In the genomic region with DNA sequence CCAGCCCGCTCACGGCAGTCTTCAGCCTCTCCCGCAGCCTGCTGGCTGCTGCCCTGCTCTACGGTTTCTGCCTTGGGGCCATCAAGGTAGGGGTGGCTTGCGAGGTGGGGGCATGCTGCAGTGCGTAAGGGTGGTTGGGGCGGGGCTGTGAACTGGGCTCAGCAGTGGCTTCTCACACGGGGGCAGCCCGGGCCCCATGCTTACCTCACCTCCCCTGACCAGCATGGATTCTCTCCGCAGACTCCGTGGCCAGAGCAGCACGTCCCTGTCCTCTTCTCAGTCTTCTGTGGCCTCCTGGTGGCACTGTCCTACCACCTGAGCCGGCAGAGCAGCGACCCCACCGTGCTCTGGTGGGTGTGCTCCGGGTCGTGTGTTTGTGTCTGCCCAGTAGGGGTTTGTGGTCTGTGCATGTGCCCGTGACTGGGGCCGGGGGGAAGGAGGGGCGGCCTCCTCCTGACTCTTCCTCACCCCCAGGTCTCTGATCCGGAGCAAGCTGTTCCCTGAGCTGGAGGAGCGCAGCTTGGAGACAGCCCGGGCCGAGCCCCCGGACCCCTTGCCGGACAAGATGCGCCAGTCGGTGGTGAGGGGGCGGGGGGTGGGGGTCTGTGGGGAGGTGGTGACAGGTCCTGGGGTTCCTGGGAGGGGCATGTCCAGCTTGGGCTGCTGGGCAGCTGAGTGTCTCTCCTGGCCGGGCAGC, we compare ENCODE assay signal across 21 cellular contexts. TPM values are rescaled to one million over a fixed set of nuclear protein-coding genes. Genes with fewer than 3 reads are reported as not detected.
DNase-seq lines count a peak whose midpoint lies in the region; ATAC-seq, FAIRE-seq and TF ChIP-seq lines count a peak whose summit lies in the region.
"Had no signal": no experiment of that assay in that cellular context is flagged by ENCODE, and none has a peak within 500 bp of the region (broad histone marks: within the 10 kb centered on the region; RNA-seq: fewer than 3 reads in every experiment).

No MANE protein-coding gene starts in this region.

- H3K9ac ChIP-seq in DND-41 (ENCODE audit: low read depth, low read length) (no peak overlapping the region), GM12878 (ENCODE audit: control insufficient read depth, insufficient read depth, low read length) (no peak overlapping the region)

- POLR2A ChIA-PET in activated CD4-positive, alpha-beta T cell treated with anti-CD3 and anti-CD28 coated beads, Interleukin-2, amount 10 ng/mL, durations not matched to agents 7 days and 5 days (lab: Charles Lee): no interaction called here
- POLR2A ChIA-PET in GM12878 (lab: Charles Lee): interaction anchor here (1.8 kb wide), 1 partner anchor 13 kb away, joined by 7 read pairs; a partner anchor contains a TSS

- no TSS peak for BruUV-seq in GM12878 (replicated peaks; lab: Mats Ljungman, UMichigan)

- SMC1A ChIA-PET in GM12878 (lab: Charles Lee; ENCODE audit: uncharacterized antibody, unreplicated experiment): interaction anchor here (1.3 to 2.6 kb wide), 6 partner anchors 28 to 208 kb away, joined by 3 to 14 read pairs (median 4); a partner anchor contains a TSS

- H3K27me3 ChIP-seq in DND-41 (ENCODE audit: insufficient read depth, low read length, poor library complexity): no peaks in the 10 kb centered on the region
- H3K27me3 ChIP-seq in GM12878 (replicated peaks in 1 of 2; ENCODE audit: control insufficient read depth in 2 of 2, insufficient read depth in 2 of 2, low read length in 1 of 2): no peaks in the 10 kb centered on the region
- no peaks in the 10 kb centered on the region for H3K27me3 ChIP-seq in BE2C
- H3K27me3 ChIP-seq: SJSA1 had no signal

- TF ChIP-seq POLR2A in GM12878 (IDR thresholded peaks at IDR 0.05; ENCODE audit: low read depth, low read length): 0 out of 2 replicates have a peak, but pooled peaks have one; percentile 34

- H3K4me2 ChIP-seq in DND-41 (ENCODE audit: insufficient read depth, low read length) (no peak overlapping the region), GM12878 (ENCODE audit: control insufficient read depth, insufficient read depth) (no peak overlapping the region)

- TF ChIP-seq CTCF in DND-41 (IDR thresholded peaks at IDR 0.05; ENCODE audit: borderline replicate concordance, extremely low read depth, low read length, poor library complexity, severe bottlenecking): no peak
- no peak; a peak in 1 of 6 replicates for TF ChIP-seq CTCF in GM12878 (IDR thresholded peaks at IDR 0.05 in 2 of 3, conservative IDR thresholded peaks at IDR 0.05 in 1 of 3; ENCODE audit: control insufficient read depth in 2 of 3, extremely low read depth in 1 of 3, insufficient read depth in 1 of 3, low read depth in 3 of 3, low read length in 3 of 3)
- no peak for TF ChIP-seq CTCF in natural killer cell (IDR thresholded peaks at IDR 0.05)
- TF ChIP-seq CTCF in BE2C (IDR thresholded peaks at IDR 0.05; ENCODE audit: low read depth, low read length): no peak

- intact Hi-C loops in GM12878 (cut with micrococcal nuclease; ENCODE audit: unreplicated experiment) (loop anchor here (5.0 kb wide), 1 partner anchor 82 kb away; no protein-coding TSS in a partner anchor), natural killer cell (cut with micrococcal nuclease) (loop anchor here (5.0 kb wide), 2 partner anchors 37 to 192 kb away; a partner anchor contains a TSS)

- H4K20me1 ChIP-seq in DND-41 (ENCODE audit: insufficient read depth, low read length) (peaks cover 39% of the 10 kb centered on the region), GM12878 (ENCODE audit: control insufficient read depth, insufficient read depth) (no peaks in the 10 kb centered on the region)

- H3K4me1 ChIP-seq in DND-41 (ENCODE audit: insufficient read depth, low read length) (no peaks in the 10 kb centered on the region; the same call in 1 of the 2 replicates), GM12878 (ENCODE audit: control insufficient read depth, insufficient read depth, low read length) (no peaks in the 10 kb centered on the region), BE2C (no peaks in the 10 kb centered on the region)
- H3K4me1 ChIP-seq: SJSA1 had no signal

- no peak overlapping the region for H2AFZ ChIP-seq in DND-41 (ENCODE audit: low read depth, low read length)
- H2AFZ ChIP-seq in GM12878 (ENCODE audit: control insufficient read depth, low read depth, low read length): no peak overlapping the region

- no peak for TF ChIP-seq RAD21 in GM12878 (IDR thresholded peaks at IDR 0.05; ENCODE audit: insufficient read depth, low read depth, low read length)

- CTCF ChIA-PET in activated CD4-positive, alpha-beta T cell treated with anti-CD3 and anti-CD28 coated beads, Interleukin-2, amount 10 ng/mL, durations not matched to agents 7 days and 5 days (lab: Charles Lee): interaction anchor here (0.8 to 1.7 kb wide), 9 partner anchors 8 to 193 kb away, joined by 3 to 8 read pairs (median 4); a partner anchor contains a TSS
- CTCF ChIA-PET in GM12878 (lab: Yijun Ruan, JAX): interaction anchor here (0.7 to 3.1 kb wide), 14 partner anchors 8 to 208 kb away, joined by 3 to 26 read pairs (median 8); a partner anchor contains a TSS

- H3K27me3 Mint-ChIP-seq in activated CD4-positive, alpha-beta T cell treated with anti-CD3 and anti-CD28 coated beads, Interleukin-2, amount 10 ng/mL, durations not matched to agents 7 days and 5 days: no peaks in the 10 kb centered on the region
- H3K27me3 Mint-ChIP-seq in natural killer cell (ENCODE audit: low read depth in 2 of 2): no peaks in the 10 kb centered on the region
- H3K27me3 Mint-ChIP-seq: IgD-negative memory B cell had no signal

- H3K9me3 ChIP-seq in DND-41 (ENCODE audit: insufficient read depth, low read length, severe bottlenecking) (no peaks in the 10 kb centered on the region), GM12878 (replicated peaks; ENCODE audit: control insufficient read depth, insufficient read depth, low read length) (no peaks in the 10 kb centered on the region), BE2C (no peaks in the 10 kb centered on the region)
- H3K9me3 ChIP-seq: SJSA1 had no signal

- FAIRE-seq in GM12878 (lab: Jason Lieb, UNC): no peak
- FAIRE-seq: GM18507, H54 had no signal

- H3K27ac ChIP-seq in DND-41 (ENCODE audit: low read length): no peak overlapping the region
- H3K27ac ChIP-seq in GM12878 (ENCODE audit: control insufficient read depth, insufficient read depth): no peak overlapping the region
- H3K27ac ChIP-seq: C4-2B, SJSA1 had no signal

- no peak for DNase-seq in activated CD4-positive, alpha-beta T cell treated with anti-CD3 and anti-CD28 coated beads, Interleukin-2, amount 10 ng/mL, durations not matched to agents 7 days and 5 days
- DNase-seq in activated CD4-positive, alpha-beta T cell treated with anti-CD3 and anti-CD28 coated beads, Interleukin-2, amount 50 U/mL, for 4 hours: no peak
- DNase-seq in DND-41 (no peak), GM12878 (ENCODE audit: low read depth, low spot score) (no peak), natural killer cell (no peak), NCI-H2171 (lab: John Stamatoyannopoulos, UW) (no peak), BE2C (no peak)
- DNase-seq: DMS 273 treated with DMSO at 0.1 percent for 48 hours, HFFc6, NCI-H1048, NCI-H2081 treated with DMSO at 0.1 percent for 48 hours, NCI-H774, PC-3 had no signal

- TF ChIP-seq EP300 in GM12878 (IDR thresholded peaks at IDR 0.05; ENCODE audit: borderline replicate concordance in 1 of 2, control insufficient read depth in 1 of 2, low read depth in 2 of 2, low read length in 2 of 2): no peak

- H3K36me3 Mint-ChIP-seq in activated CD4-positive, alpha-beta T cell treated with anti-CD3 and anti-CD28 coated beads, Interleukin-2, amount 10 ng/mL, durations not matched to agents 7 days and 5 days (ENCODE audit: low read depth): peaks cover 29% of the 10 kb centered on the region
- H3K36me3 Mint-ChIP-seq in natural killer cell: no peaks in the 10 kb centered on the region
- H3K36me3 Mint-ChIP-seq: IgD-negative memory B cell had no signal

- no peaks in the 10 kb centered on the region for H3K9me3 Mint-ChIP-seq in activated CD4-positive, alpha-beta T cell treated with anti-CD3 and anti-CD28 coated beads, Interleukin-2, amount 10 ng/mL, durations not matched to agents 7 days and 5 days
- no peaks in the 10 kb centered on the region for H3K9me3 Mint-ChIP-seq in natural killer cell
- H3K9me3 Mint-ChIP-seq: CD8-positive, alpha-beta T cell; HFFc6; IgD-negative memory B cell had no signal

- in situ Hi-C loops in GM12878 (cut with MboI): no loop called here

- no peak overlapping the region for H3K4me3 Mint-ChIP-seq in activated CD4-positive, alpha-beta T cell treated with anti-CD3 and anti-CD28 coated beads, Interleukin-2, amount 10 ng/mL, durations not matched to agents 7 days and 5 days
- H3K4me3 Mint-ChIP-seq in natural killer cell: no peak overlapping the region
- H3K4me3 Mint-ChIP-seq: CD8-positive, alpha-beta T cell; HFFc6 had no signal

- H3K79me2 ChIP-seq in DND-41 (ENCODE audit: insufficient read depth, low read length) (peaks cover 16% of the 10 kb centered on the region; the same call in 1 of the 2 replicates), GM12878 (ENCODE audit: control insufficient read depth, insufficient read depth, low read length) (no peaks in the 10 kb centered on the region; the same call in 1 of the 2 replicates)

- peak overlapping the region; percentile 19 for H3K27ac Mint-ChIP-seq in activated CD4-positive, alpha-beta T cell treated with anti-CD3 and anti-CD28 coated beads, Interleukin-2, amount 10 ng/mL, durations not matched to agents 7 days and 5 days
- peak overlapping the region in 1 of 2 donors; percentile 43 for H3K27ac Mint-ChIP-seq in natural killer cell
- H3K27ac Mint-ChIP-seq: HFFc6 had no signal

- H3K4me3 ChIP-seq in DND-41 (ENCODE audit: low read depth in 1 of 2, low read length in 2 of 2): no peak overlapping the region
- no peak overlapping the region for H3K4me3 ChIP-seq in GM12878
- no peak overlapping the region for H3K4me3 ChIP-seq in BE2C (ENCODE audit: low read depth, low read length)
- H3K4me3 ChIP-seq: SJSA1 had no signal

- peaks cover 4% of the 10 kb centered on the region for H3K4me1 Mint-ChIP-seq in activated CD4-positive, alpha-beta T cell treated with anti-CD3 and anti-CD28 coated beads, Interleukin-2, amount 10 ng/mL, durations not matched to agents 7 days and 5 days
- peaks cover 7 to 20% of the 10 kb centered on the region in 2 donors for H3K4me1 Mint-ChIP-seq in natural killer cell

- ATAC-seq in DND-41 (ENCODE audit: insufficient read depth, low read depth): 0 out of 3 replicates have a peak, but pooled peaks have one; percentile 15
- ATAC-seq in GM12878: no peak; the same call in 2 of the 3 replicates
- peak in 2 of 3 donors; percentile 16 to 29 for ATAC-seq in natural killer cell
- ATAC-seq in HG02798 (IDR thresholded peaks at IDR 0.05; ENCODE audit: poor library complexity, unreplicated experiment): no peak

- H3K36me3 ChIP-seq in DND-41 (ENCODE audit: insufficient read depth, low read length): peaks cover 95% of the 10 kb centered on the region
- H3K36me3 ChIP-seq in GM12878 (ENCODE audit: control insufficient read depth in 2 of 2, insufficient read depth in 2 of 2, low read length in 1 of 2): peaks cover 24 to 37% of the 10 kb centered on the region in 2 experiments
- H3K36me3 ChIP-seq in BE2C: peaks cover 4% of the 10 kb centered on the region

- WGBS in GM12878 (ENCODE audit: insufficient coverage, insufficient replicate concordance, low lambda C conversion rate, missing lambda C conversion rate): 86% methylated on average over 22 of the region's 30 CpGs

- RAD21 ChIA-PET in GM12878 (lab: Charles Lee; ENCODE audit: unreplicated experiment): interaction anchor here (0.6 to 1.9 kb wide), 12 partner anchors 11 to 145 kb away, joined by 3 to 15 read pairs (median 4); a partner anchor contains a TSS

RNA-seq across cellular contexts. Expression of a gene that starts 9.5 kb away (rescaled TPM):
- total RNA-seq in activated CD4-positive, alpha-beta T cell treated with anti-CD3 and anti-CD28 coated beads, Interleukin-2, amount 10 ng/mL, durations not matched to agents 7 days and 5 days: 10 to 100 TPM; 47.7 to 50.2 TPM
- total RNA-seq in GM12878 (2013; cell fraction: nucleolus; rRNA removed): 38.1 and 44.3 TPM in 2 replicates
- total RNA-seq in GM12878 (2014; rRNA removed) (14.0 and 19.9 TPM in 2 replicates), GM12878 (2014; rRNA removed; fragmentation: Illumina TruSeq; extraction: Trizol) (5.4 and 7.3 TPM in 2 replicates), GM12878 (2021) (39.0 and 46.6 TPM in 2 replicates), natural killer cell (100 to 1,000 TPM; 101 to 105 (median 102) TPM)
- 8.1 TPM for polyA plus RNA-seq in GM12878 (2011; ENCODE audit: low read depth)
- polyA plus RNA-seq in GM12878 (2011; rRNA removed) (2.9 and 8.2 TPM in 2 replicates), GM12878 (2014; fragmentation: Illumina TruSeq; extraction: Trizol) (1.7 and 8.6 TPM in 2 replicates), GM12878 (2014; fragmentation: Nextera tagmentation; extraction: Ambion mirVana) (under 1 TPM; 0.03 to 0.15 TPM), GM12878 (2014; rRNA removed) (34.1 and 40.2 TPM in 2 replicates), GM12878 (2016; fragmentation: Nextera tagmentation; extraction: Ambion mirVana) (10 to 100 TPM in 1 of 2 experiments, 1 to 10 TPM in 1; 6.8 to 10.3 TPM)
- polyA plus RNA-seq in GM12878 (2011; cell fraction: cytosol; rRNA removed): 19.6 and 23.7 TPM in 2 replicates
- 93.1 and 120 TPM in 2 replicates for polyA plus RNA-seq in GM12878 (2011; cell fraction: nucleus; rRNA removed)
- 16.6 and 21.0 TPM in 2 replicates for polyA plus RNA-seq in GM12878 (2012)
- polyA minus RNA-seq in GM12878 (2011; rRNA and poly(A)+ RNA removed): 12.1 and 24.9 TPM in 2 replicates
- 17.2 and 18.4 TPM in 2 replicates for polyA minus RNA-seq in GM12878 (2011; cell fraction: cytosol; rRNA and poly(A)+ RNA removed)
- polyA minus RNA-seq in GM12878 (2011; cell fraction: nucleus; rRNA and poly(A)+ RNA removed): 29.3 and 54.2 TPM in 2 replicates
- polyA plus RNA-seq in BE2C (2012; ENCODE audit: insufficient read depth, insufficient read length, low read depth): 84.2 TPM

RNA-seq across cellular contexts. Expression of a gene that starts 11.1 kb away (rescaled TPM):
- total RNA-seq in activated CD4-positive, alpha-beta T cell treated with anti-CD3 and anti-CD28 coated beads, Interleukin-2, amount 10 ng/mL, durations not matched to agents 7 days and 5 days: 10 to 100 TPM; 61.0 to 67.1 TPM
- 95.3 and 109 TPM in 2 replicates for total RNA-seq in GM12878 (2013; cell fraction: nucleolus; rRNA removed)
- total RNA-seq in GM12878 (2014; rRNA removed) (37.4 and 39.9 TPM in 2 replicates), GM12878 (2014; rRNA removed; fragmentation: Illumina TruSeq; extraction: Trizol) (13.6 and 15.1 TPM in 2 replicates), GM12878 (2021) (62.6 and 64.7 TPM in 2 replicates), natural killer cell (10 to 100 TPM; 85.3 to 94.5 (median 94.0) TPM)
- 8.2 TPM for polyA plus RNA-seq in GM12878 (2011; ENCODE audit: low read depth)
- polyA plus RNA-seq in GM12878 (2011; rRNA removed) (17.0 and 27.9 TPM in 2 replicates), GM12878 (2014; fragmentation: Illumina TruSeq; extraction: Trizol) (6.6 and 14.0 TPM in 2 replicates), GM12878 (2014; fragmentation: Nextera tagmentation; extraction: Ambion mirVana) (1 to 10 TPM; 1.5 to 1.9 TPM), GM12878 (2014; rRNA removed) (51.8 and 58.7 TPM in 2 replicates), GM12878 (2016; fragmentation: Nextera tagmentation; extraction: Ambion mirVana) (10 to 100 TPM; 22.1 to 27.3 TPM)
- polyA plus RNA-seq in GM12878 (2011; cell fraction: cytosol; rRNA removed): 43.4 and 59.7 TPM in 2 replicates
- 80.4 and 99.7 TPM in 2 replicates for polyA plus RNA-seq in GM12878 (2011; cell fraction: nucleus; rRNA removed)
- 29.2 and 38.0 TPM in 2 replicates for polyA plus RNA-seq in GM12878 (2012)
- 31.5 and 53.3 TPM in 2 replicates for polyA minus RNA-seq in GM12878 (2011; rRNA and poly(A)+ RNA removed)
- polyA minus RNA-seq in GM12878 (2011; cell fraction: cytosol; rRNA and poly(A)+ RNA removed): 23.3 and 23.7 TPM in 2 replicates
- polyA minus RNA-seq in GM12878 (2011; cell fraction: nucleus; rRNA and poly(A)+ RNA removed): 31.8 and 54.0 TPM in 2 replicates
- polyA plus RNA-seq in BE2C (2012; ENCODE audit: insufficient read depth, insufficient read length, low read depth): 38.5 TPM

RNA-seq across cellular contexts. Expression of a gene that starts 12.8 kb away (rescaled TPM):
- 100 to 1,000 TPM; 229 to 235 TPM for total RNA-seq in activated CD4-positive, alpha-beta T cell treated with anti-CD3 and anti-CD28 coated beads, Interleukin-2, amount 10 ng/mL, durations not matched to agents 7 days and 5 days
- total RNA-seq in GM12878 (2013; cell fraction: nucleolus; rRNA removed): 136 and 145 TPM in 2 replicates
- 51.7 and 61.2 TPM in 2 replicates for total RNA-seq in GM12878 (2014; rRNA removed)
- total RNA-seq in GM12878 (2014; rRNA removed; fragmentation: Illumina TruSeq; extraction: Trizol): 26.9 and 34.2 TPM in 2 replicates
- 132 and 139 TPM in 2 replicates for total RNA-seq in GM12878 (2021)
- polyA plus RNA-seq in GM12878 (2011; ENCODE audit: low read depth): 14.6 TPM
- 24.0 and 64.1 TPM in 2 replicates for polyA plus RNA-seq in GM12878 (2011; rRNA removed)
- polyA plus RNA-seq in GM12878 (2011; cell fraction: cytosol; rRNA removed): 72.9 and 124 TPM in 2 replicates
- polyA plus RNA-seq in GM12878 (2011; cell fraction: nucleus; rRNA removed): 436 and 511 TPM in 2 replicates
- 69.0 and 88.3 TPM in 2 replicates for polyA plus RNA-seq in GM12878 (2012)
- polyA plus RNA-seq in GM12878 (2014; fragmentation: Illumina TruSeq; extraction: Trizol): 4.9 and 16.0 TPM in 2 replicates
- polyA plus RNA-seq in GM12878 (2014; fragmentation: Nextera tagmentation; extraction: Ambion mirVana): 1 to 10 TPM; 1.0 to 5.5 TPM
- 64.2 and 66.8 TPM in 2 replicates for polyA plus RNA-seq in GM12878 (2014; rRNA removed)
- polyA plus RNA-seq in GM12878 (2016; fragmentation: Nextera tagmentation; extraction: Ambion mirVana): 10 to 100 TPM; 18.3 to 32.7 TPM
- polyA minus RNA-seq in GM12878 (2011; rRNA and poly(A)+ RNA removed): 131 and 204 TPM in 2 replicates
- polyA minus RNA-seq in GM12878 (2011; cell fraction: cytosol; rRNA and poly(A)+ RNA removed): 70.8 and 88.3 TPM in 2 replicates
- polyA minus RNA-seq in GM12878 (2011; cell fraction: nucleus; rRNA and poly(A)+ RNA removed): 87.9 and 144 TPM in 2 replicates
- 100 to 1,000 TPM; 520 to 776 (median 743) TPM for total RNA-seq in natural killer cell
- 10.8 TPM for polyA plus RNA-seq in BE2C (2012; ENCODE audit: insufficient read depth, insufficient read length, low read depth)

RNA-seq across cellular contexts. Expression of a gene that starts 29.5 kb away (rescaled TPM):
- 1 to 10 TPM in 1 of 2 experiments, under 1 TPM in 1; 1.00 to 3.3 TPM for total RNA-seq in activated CD4-positive, alpha-beta T cell treated with anti-CD3 and anti-CD28 coated beads, Interleukin-2, amount 10 ng/mL, durations not matched to agents 7 days and 5 days
- 0.42 and 0.67 TPM in 2 replicates for total RNA-seq in GM12878 (2013; cell fraction: nucleolus; rRNA removed)
- total RNA-seq in GM12878 (2014; rRNA removed) (0.16 and 0.23 TPM in 2 replicates), GM12878 (2014; rRNA removed; fragmentation: Illumina TruSeq; extraction: Trizol) (not detected in 2 replicates), GM12878 (2021) (0.29 and 0.54 TPM in 2 replicates), natural killer cell (10 to 100 TPM in 1 of 3 donors, 1 to 10 TPM in 2; 6.3 to 11.2 (median 7.1) TPM)
- not detected for polyA plus RNA-seq in GM12878 (2011; ENCODE audit: low read depth)
- polyA plus RNA-seq in GM12878 (2011; rRNA removed) (not detected in 2 replicates), GM12878 (2014; fragmentation: Illumina TruSeq; extraction: Trizol) (not detected in 2 replicates), GM12878 (2014; fragmentation: Nextera tagmentation; extraction: Ambion mirVana) (under 1 TPM in 1 of 2 experiments, not detected in 1; 0.11 TPM), GM12878 (2014; rRNA removed) (0.15 TPM in 1 of 2 replicates, not detected in the other), GM12878 (2016; fragmentation: Nextera tagmentation; extraction: Ambion mirVana) (not detected)
- polyA plus RNA-seq in GM12878 (2011; cell fraction: cytosol; rRNA removed): 0.08 TPM in 1 of 2 replicates, not detected in the other
- 0.16 and 0.46 TPM in 2 replicates for polyA plus RNA-seq in GM12878 (2011; cell fraction: nucleus; rRNA removed)
- polyA plus RNA-seq in GM12878 (2012): 0.08 and 0.80 TPM in 2 replicates
- 1.4 TPM in 1 of 2 replicates, not detected in the other for polyA minus RNA-seq in GM12878 (2011; rRNA and poly(A)+ RNA removed)
- polyA minus RNA-seq in GM12878 (2011; cell fraction: cytosol; rRNA and poly(A)+ RNA removed): not detected in 2 replicates
- polyA minus RNA-seq in GM12878 (2011; cell fraction: nucleus; rRNA and poly(A)+ RNA removed): not detected in 2 replicates
- 2.2 TPM for polyA plus RNA-seq in BE2C (2012; ENCODE audit: insufficient read depth, insufficient read length, low read depth)
- total RNA-seq: RPMI7951 had no signal
- polyA plus RNA-seq: IgD-negative memory B cell had no signal

RNA-seq across cellular contexts. Expression of a gene that starts 37.6 kb away (rescaled TPM):
- total RNA-seq in activated CD4-positive, alpha-beta T cell treated with anti-CD3 and anti-CD28 coated beads, Interleukin-2, amount 10 ng/mL, durations not matched to agents 7 days and 5 days: 10 to 100 TPM; 76.7 to 79.8 TPM
- total RNA-seq in GM12878 (2013; cell fraction: nucleolus; rRNA removed): 91.6 and 99.8 TPM in 2 replicates
- total RNA-seq in GM12878 (2014; rRNA removed) (28.1 and 33.6 TPM in 2 replicates), GM12878 (2014; rRNA removed; fragmentation: Illumina TruSeq; extraction: Trizol) (15.3 and 16.8 TPM in 2 replicates), GM12878 (2021) (51.7 and 56.4 TPM in 2 replicates), natural killer cell (100 to 1,000 TPM; 319 to 380 (median 338) TPM)
- 26.3 TPM for polyA plus RNA-seq in GM12878 (2011; ENCODE audit: low read depth)
- polyA plus RNA-seq in GM12878 (2011; rRNA removed) (13.4 and 32.7 TPM in 2 replicates), GM12878 (2014; fragmentation: Illumina TruSeq; extraction: Trizol) (21.8 and 34.7 TPM in 2 replicates), GM12878 (2014; fragmentation: Nextera tagmentation; extraction: Ambion mirVana) (10 to 100 TPM in 1 of 2 experiments, 1 to 10 TPM in 1; 5.1 to 12.8 TPM), GM12878 (2014; rRNA removed) (37.4 and 60.0 TPM in 2 replicates), GM12878 (2016; fragmentation: Nextera tagmentation; extraction: Ambion mirVana) (10 to 100 TPM; 38.1 to 42.8 TPM)
- polyA plus RNA-seq in GM12878 (2011; cell fraction: cytosol; rRNA removed): 28.1 and 28.2 TPM in 2 replicates
- 205 and 257 TPM in 2 replicates for polyA plus RNA-seq in GM12878 (2011; cell fraction: nucleus; rRNA removed)
- 60.7 and 67.5 TPM in 2 replicates for polyA plus RNA-seq in GM12878 (2012)
- 35.8 and 49.0 TPM in 2 replicates for polyA minus RNA-seq in GM12878 (2011; rRNA and poly(A)+ RNA removed)
- polyA minus RNA-seq in GM12878 (2011; cell fraction: cytosol; rRNA and poly(A)+ RNA removed): 18.3 and 22.1 TPM in 2 replicates
- 82.5 and 108 TPM in 2 replicates for polyA minus RNA-seq in GM12878 (2011; cell fraction: nucleus; rRNA and poly(A)+ RNA removed)
- polyA plus RNA-seq in BE2C (2012; ENCODE audit: insufficient read depth, insufficient read length, low read depth): 108 TPM

Comparison
In these comparisons a context has a peak if more than half of its experiments do, and no peak if none do; other contexts are left out.
1. ATAC-seq: peak in DND-41 (single experiment) and natural killer cell (2 of 3); none in GM12878 (single experiment) and HG02798 (single experiment).